In the genomic region with DNA sequence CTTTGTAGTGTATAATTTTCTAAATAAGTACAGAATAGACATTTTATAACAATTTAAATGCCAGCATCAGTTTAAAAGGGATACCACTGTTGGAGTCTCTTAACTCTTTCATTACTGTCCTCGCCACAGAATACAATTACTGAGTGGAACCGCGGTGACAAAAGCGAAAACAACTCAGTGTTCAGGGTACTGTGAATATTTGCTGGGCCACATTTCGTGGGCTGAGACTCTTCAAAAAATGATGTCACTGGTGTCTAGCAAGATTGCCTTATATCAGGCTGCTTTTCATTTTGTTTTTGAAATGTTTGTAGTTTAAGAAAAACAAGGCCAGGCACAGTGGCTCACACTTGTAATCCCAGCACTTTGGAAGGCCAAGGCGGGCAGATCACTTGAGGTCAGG, we compare ENCODE assay signal across 31 cellular contexts.
"Had no signal": no experiment of that assay in that cellular context is flagged by ENCODE, and none has a peak within 500 bp of the region (broad histone marks: within the 10 kb centered on the region; RNA-seq: fewer than 3 reads in every experiment).

No MANE protein-coding gene starts in this region.

- H3K9me3 ChIP-seq: Peyer's patch had no signal

- H3K27ac Mint-ChIP-seq: activated CD8-positive, alpha-beta T cell treated with anti-CD3 and anti-CD28 coated beads for 36 hours; activated naive CD8-positive, alpha-beta T cell treated with anti-CD3 and anti-CD28 coated beads for 36 hours; activated T-cell treated with anti-CD3 and anti-CD28 coated beads, Interleukin-2, amount 50 U/mL, for 72 hours; activated T-helper 17 cell treated with anti-CD3 and anti-CD28 coated beads, Interleukin-2, amount 50 U/mL, for 72 hours had no signal

- H3K27me3 ChIP-seq: Peyer's patch had no signal

- H3K4me3 Mint-ChIP-seq: activated CD8-positive, alpha-beta T cell treated with anti-CD3 and anti-CD28 coated beads for 36 hours; activated naive CD8-positive, alpha-beta T cell treated with anti-CD3 and anti-CD28 coated beads for 36 hours; activated T-cell treated with anti-CD3 and anti-CD28 coated beads, Interleukin-2, amount 50 U/mL, for 72 hours; activated T-helper 17 cell treated with anti-CD3 and anti-CD28 coated beads, Interleukin-2, amount 50 U/mL, for 72 hours had no signal

- H3K4me1 ChIP-seq: Peyer's patch had no signal

- H3K4me3 ChIP-seq: Peyer's patch had no signal

- H3K4me1 Mint-ChIP-seq: activated naive CD8-positive, alpha-beta T cell treated with anti-CD3 and anti-CD28 coated beads for 36 hours; activated T-helper 17 cell treated with anti-CD3 and anti-CD28 coated beads, Interleukin-2, amount 50 U/mL, for 72 hours had no signal

- H3K36me3 ChIP-seq: Peyer's patch, WERI-Rb-1 had no signal

- H3K36me3 Mint-ChIP-seq: activated naive CD8-positive, alpha-beta T cell treated with anti-CD3 and anti-CD28 coated beads for 36 hours had no signal

- ATAC-seq: activated CD8-positive, alpha-beta T cell treated with anti-CD3 and anti-CD28 coated beads for 36 hours; activated T-cell treated with anti-CD3 and anti-CD28 coated beads, Interleukin-2, amount 50 U/mL, for 72 hours; activated T-helper 17 cell treated with anti-CD3 and anti-CD28 coated beads, Interleukin-2, amount 50 U/mL, for 72 hours; PC-3 had no signal

- DNase-seq: activated CD4-positive, alpha-beta T cell treated with anti-CD3 and anti-CD28 coated beads for 1 hour; activated CD4-positive, alpha-beta T cell treated with anti-CD3 and anti-CD28 coated beads for 48 hours; activated CD4-positive, alpha-beta T cell treated with anti-CD3 and anti-CD28 coated beads, Interleukin-2, amount 50 U/mL, for 4 hours; activated CD4-positive, CD25-positive, alpha-beta regulatory T cell; activated CD8-positive, alpha-beta T cell treated with anti-CD3 and anti-CD28 coated beads for 36 hours; activated effector memory CD4-positive, alpha-beta T cell treated with anti-CD3 and anti-CD28 coated beads, Interleukin-2, amount 50 U/mL, for 16 hours; activated naive CD4-positive, alpha-beta T cell; activated naive CD4-positive, alpha-beta T cell treated with anti-CD3 and anti-CD28 coated beads, Interleukin-2, amount 50 U/mL, for 16 hours; activated naive CD8-positive, alpha-beta T cell treated with anti-CD3 and anti-CD28 coated beads for 36 hours; activated T-cell treated with anti-CD3 and anti-CD28 coated beads, Interleukin-2, amount 50 U/mL, for 1 hour; activated T-cell treated with anti-CD3 and anti-CD28 coated beads, Interleukin-2, amount 50 U/mL, for 72 hours; amniotic stem cell; aorta; caudate nucleus; cerebellar nuclear complex; Karpas-422; NCI-H1105; NCI-H1417 treated with DMSO at 0.1 percent for 48 hours; NCI-H187 treated with DMSO at 0.1 percent for 48 hours; NCI-H2081; NCI-H510A; NCI-H526; NCI-H748 treated with DMSO at 0.1 percent for 48 hours; NK-92 treated with Interleukin-12 subunit alpha and Interleukin-12 subunit beta, amount 100 ng/mL, for 24 hours; PC-3; Peyer's patch; RPMI8226; SHP77 treated with DMSO at 0.1 percent for 48 hours; T1000; WERI-Rb-1 had no signal

- H3K9me3 Mint-ChIP-seq: activated CD8-positive, alpha-beta T cell treated with anti-CD3 and anti-CD28 coated beads for 36 hours; activated naive CD8-positive, alpha-beta T cell treated with anti-CD3 and anti-CD28 coated beads for 36 hours; activated T-cell treated with anti-CD3 and anti-CD28 coated beads, Interleukin-2, amount 50 U/mL, for 72 hours; activated T-helper 17 cell treated with anti-CD3 and anti-CD28 coated beads, Interleukin-2, amount 50 U/mL, for 72 hours had no signal

- H3K27ac ChIP-seq: Peyer's patch, WERI-Rb-1 had no signal
